In the genomic region with DNA sequence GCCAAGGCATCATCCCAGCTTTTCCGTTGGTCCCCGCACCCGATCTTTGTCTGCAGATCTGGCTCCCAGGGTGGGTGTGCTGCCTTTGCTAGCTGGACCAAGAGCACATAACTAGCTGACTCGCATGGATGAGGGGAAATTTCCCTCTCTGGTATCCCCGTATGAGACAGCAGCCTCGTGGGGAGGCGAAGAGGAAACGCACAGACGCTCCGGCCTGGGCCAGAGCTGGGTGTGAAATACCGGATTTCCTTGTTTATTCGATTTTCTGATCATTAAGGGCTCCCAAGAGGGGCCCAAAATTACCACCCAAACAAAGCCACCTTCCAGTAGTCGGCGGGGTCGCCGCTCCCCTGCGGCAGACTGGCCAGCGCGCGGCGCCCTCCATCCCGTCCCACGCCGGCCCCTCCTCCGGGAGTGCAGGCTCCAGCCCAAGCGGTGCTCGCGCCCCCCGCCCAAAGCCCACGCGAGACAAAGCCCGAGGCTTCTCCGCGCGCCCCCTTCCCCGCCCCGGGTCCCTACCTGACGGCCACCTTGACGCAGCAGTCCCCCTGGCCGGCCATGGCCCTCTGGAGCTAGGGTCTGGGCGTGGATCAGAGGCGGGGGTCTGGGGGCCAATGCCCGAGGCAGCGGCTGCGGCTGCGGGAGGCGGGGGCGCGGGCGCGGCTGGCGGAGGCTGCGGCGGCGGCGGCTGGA, we compare ENCODE assay signal across 8 cellular contexts. TPM values are rescaled to one million over a fixed set of nuclear protein-coding genes. Genes with fewer than 3 reads are reported as not detected.
A peak's percentile ranks its signal among the peaks of the same experiment; 100 is the strongest.
DNase-seq lines count a peak whose midpoint lies in the region; ATAC-seq and TF ChIP-seq lines count a peak whose summit lies in the region.

No MANE protein-coding gene starts in this region.

- H3K14ac ChIP-seq in IMR-90 (replicated peaks; ENCODE audit: low read depth, low read length) = no peak overlapping the region

- TF ChIP-seq RAD21 in IMR-90 (IDR thresholded peaks at IDR 0.05; ENCODE audit: low read length) = no peak

- H3K4me1 Mint-ChIP-seq in glutamatergic neuron (ENCODE audit: low read depth, unreplicated experiment) = peaks cover 16% of the 10 kb centered on the region

- H2BK20ac ChIP-seq in IMR-90 (ENCODE audit: low read depth, low read length) = no peak overlapping the region

- no peak overlapping the region for H2BK15ac ChIP-seq in IMR-90 (ENCODE audit: low read depth, low read length)

- H2AK9ac ChIP-seq in IMR-90 (replicated peaks; ENCODE audit: low read depth, low read length, poor library complexity) = peak overlapping the region; percentile 9

- DNase-seq in COR-L47 (lab: John Stamatoyannopoulos, UW) (peak; percentile 50), IMR-90 (no peak), glutamatergic neuron (peak; percentile 64), retinal pigment epithelial cell (ENCODE audit: low read depth) (no peak)
- peak; percentile 64 to 67 for DNase-seq in activated T-cell treated with anti-CD3 and anti-CD28 coated beads, Interleukin-2, amount 50 U/mL, for 48 hours

- H2BK5ac ChIP-seq in IMR-90 (ENCODE audit: low read depth, low read length, poor library complexity, severe bottlenecking) = no peak overlapping the region

- TF ChIP-seq CTCF in IMR-90 (conservative IDR thresholded peaks at IDR 0.05; ENCODE audit: low read depth, low read length) = no peak
- no peak for TF ChIP-seq CTCF in glutamatergic neuron (IDR thresholded peaks at IDR 0.05; ENCODE audit: partially characterized antibody, unreplicated experiment)
- peak; percentile 15 for TF ChIP-seq CTCF in retinal pigment epithelial cell (conservative IDR thresholded peaks at IDR 0.05; ENCODE audit: low read depth, low read length)

- no peak overlapping the region for H4K8ac ChIP-seq in IMR-90 (ENCODE audit: low read depth in 2 of 2, low read length in 2 of 2)

- peak overlapping the region; percentile 91 for H3K4me3 Mint-ChIP-seq in glutamatergic neuron (ENCODE audit: unreplicated experiment)

- no peak overlapping the region for H3K9ac ChIP-seq in IMR-90 (ENCODE audit: low read depth, low read length)

- peak overlapping the region; percentile 84 for H2AFZ ChIP-seq in IMR-90 (replicated peaks; ENCODE audit: low read length, poor library complexity)

- 4% methylated on average over 21 of the region's 56 CpGs; no CpG with 5 or more reads in 1 of the 2 experiments for WGBS in IMR-90 (ENCODE audit: extremely low coverage in 2 of 2, insufficient read length in 1 of 2), 2 experiments

- H3K27me3 ChIP-seq in IMR-90 (ENCODE audit: control insufficient read depth, insufficient read depth, low read length) = peaks cover 13% of the 10 kb centered on the region

- H3K56ac ChIP-seq in IMR-90 (ENCODE audit: extremely low read depth, insufficient read depth, low read length) = no peak overlapping the region

- H3K79me1 ChIP-seq in IMR-90 (ENCODE audit: low read depth in 1 of 2, low read length in 2 of 2) = no peaks in the 10 kb centered on the region

- dilution Hi-C loops in IMR-90 (cut with HindIII; ENCODE audit: low sequenced_read_pairs, unreplicated experiment) = no loop called here

- no peaks in the 10 kb centered on the region for H3K36me3 ChIP-seq in IMR-90 (ENCODE audit: control insufficient read depth, insufficient read depth, low read length)

- no peak overlapping the region for H4K91ac ChIP-seq in IMR-90 (ENCODE audit: insufficient read depth, low read depth, low read length)

- H3K4me2 ChIP-seq in IMR-90 (ENCODE audit: low read depth, low read length) = peak overlapping the region; percentile 10

- ATAC-seq in IMR-90 (ENCODE audit: low read depth) = no peak
- no peak for ATAC-seq in HG02970 (IDR thresholded peaks at IDR 0.05; ENCODE audit: low FRiP score, unreplicated experiment)
- ATAC-seq in HG02973 (IDR thresholded peaks at IDR 0.05; ENCODE audit: unreplicated experiment) = no peak
- ATAC-seq in HG03378 (IDR thresholded peaks at IDR 0.05; ENCODE audit: unreplicated experiment) = no peak

- H3K9me3 Mint-ChIP-seq in glutamatergic neuron (ENCODE audit: unreplicated experiment) = peaks cover 8% of the 10 kb centered on the region

- H3K4me3 ChIP-seq in IMR-90 (ENCODE audit: insufficient read depth, low read depth, low read length) (peak overlapping the region; percentile 45), retinal pigment epithelial cell (ENCODE audit: low read length) (peak overlapping the region; percentile 54)

- 0 out of 2 replicates have a peak overlapping the region, but pooled peaks have one; percentile 40 for H2AK5ac ChIP-seq in IMR-90 (ENCODE audit: low read depth, low read length)

- no peaks in the 10 kb centered on the region for H3K36me3 Mint-ChIP-seq in glutamatergic neuron (ENCODE audit: unreplicated experiment)

- POLR2A ChIA-PET in IMR-90 (lab: Charles Lee; ENCODE audit: unreplicated experiment) = interaction anchor here (0.7 kb wide), 1 partner anchor 1167 kb away, joined by 6 read pairs; no protein-coding TSS in a partner anchor

- no peaks in the 10 kb centered on the region for H3K9me3 ChIP-seq in IMR-90 (ENCODE audit: control insufficient read depth, insufficient read depth, low read length)

- no peak overlapping the region for H3K27ac ChIP-seq in IMR-90 (ENCODE audit: insufficient read depth, low read length)

- no peak overlapping the region for H3K4ac ChIP-seq in IMR-90 (ENCODE audit: low read depth, low read length)

- intact Hi-C loops in IMR-90 (cut with micrococcal nuclease) = loop anchor here (10.0 kb wide), 1 partner anchor 138 kb away; no protein-coding TSS in a partner anchor

- BruUV-seq in IMR-90 (replicated peaks; lab: Mats Ljungman, UMichigan) = no TSS peak

- H3K27ac Mint-ChIP-seq in glutamatergic neuron (ENCODE audit: unreplicated experiment) = peak overlapping the region; percentile 69

- peaks cover 12% of the 10 kb centered on the region for H3K27me3 Mint-ChIP-seq in glutamatergic neuron (ENCODE audit: unreplicated experiment)

- H3K4me1 ChIP-seq in IMR-90 (ENCODE audit: control insufficient read depth, insufficient read depth, low read length) = peaks cover 5% of the 10 kb centered on the region

- H3K9me1 ChIP-seq in IMR-90 (ENCODE audit: insufficient read depth, low read length) = peaks cover 3% of the 10 kb centered on the region; the same call in 1 of the 2 replicates

- peak overlapping the region; percentile 24; the same call in 1 of the 2 replicates for H3K23ac ChIP-seq in IMR-90 (ENCODE audit: low read depth, low read length)

- no peak overlapping the region for H4K5ac ChIP-seq in IMR-90 (ENCODE audit: low read depth, low read length)

- H4K20me1 ChIP-seq in IMR-90 (ENCODE audit: insufficient read depth, low read length) = no peaks in the 10 kb centered on the region; the same call in 1 of the 2 replicates

- TF ChIP-seq POLR2A in IMR-90 (IDR thresholded peaks at IDR 0.05; ENCODE audit: low read depth, low read length) = no peak

- CTCF ChIA-PET in IMR-90 (lab: Yijun Ruan, JAX) = no interaction called here

- H2BK120ac ChIP-seq in IMR-90 (ENCODE audit: low read depth, low read length) = no peak overlapping the region

- in situ Hi-C loops in IMR-90 (cut with MboI; ENCODE audit: low sequenced_read_pairs) = no loop called here

- H3K18ac ChIP-seq in IMR-90 (ENCODE audit: low read depth, low read length) = no peak overlapping the region

TF ChIP-seq in IMR-90, 13 proteins besides CTCF, POLR2A, EP300 and RAD21:
- TF ChIP-seq MAFK (IDR thresholded peaks at IDR 0.05; ENCODE audit: low read depth, low read length) = no peak
- TF ChIP-seq, protein P1, sequence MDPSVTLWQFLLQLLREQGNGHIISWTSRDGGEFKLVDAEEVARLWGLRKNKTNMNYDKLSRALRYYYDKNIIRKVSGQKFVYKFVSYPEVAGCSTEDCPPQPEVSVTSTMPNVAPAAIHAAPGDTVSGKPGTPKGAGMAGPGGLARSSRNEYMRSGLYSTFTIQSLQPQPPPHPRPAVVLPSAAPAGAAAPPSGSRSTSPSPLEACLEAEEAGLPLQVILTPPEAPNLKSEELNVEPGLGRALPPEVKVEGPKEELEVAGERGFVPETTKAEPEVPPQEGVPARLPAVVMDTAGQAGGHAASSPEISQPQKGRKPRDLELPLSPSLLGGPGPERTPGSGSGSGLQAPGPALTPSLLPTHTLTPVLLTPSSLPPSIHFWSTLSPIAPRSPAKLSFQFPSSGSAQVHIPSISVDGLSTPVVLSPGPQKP (IDR thresholded peaks at IDR 0.05; ENCODE audit: borderline replicate concordance, low read depth, low read length) = no peak

RNA-seq across cellular contexts. Expression of gene KIF21B, which starts 0.5 kb away (rescaled TPM):
- 0.36 and 0.56 TPM in 2 replicates for total RNA-seq in IMR-90 (2012; rRNA removed)
- 0.55 and 0.60 TPM in 2 replicates for polyA plus RNA-seq in IMR-90 (2012; rRNA removed)
- polyA plus RNA-seq in IMR-90 (2012; cell fraction: cytosol; rRNA removed) = 0.35 and 0.40 TPM in 2 replicates
- polyA plus RNA-seq in IMR-90 (2012; cell fraction: nucleus; rRNA removed; ENCODE audit: low replicate concordance) = 1.3 and 2.3 TPM in 2 replicates
- total RNA-seq in glutamatergic neuron (ENCODE audit: unreplicated experiment) = 51.1 TPM

Comparison
In these comparisons a context has a peak if more than half of its experiments do, and no peak if none do; other contexts are left out.
1. DNase-seq: peak in COR-L47 (single experiment), activated T-cell treated with anti-CD3 and anti-CD28 coated beads, Interleukin-2, amount 50 U/mL, for 48 hours (2 of 2) and glutamatergic neuron (single experiment); none in IMR-90 (single experiment) and retinal pigment epithelial cell (single experiment).
2. RNA of gene KIF21B, which starts 0.5 kb away (total RNA-seq): 51.1 TPM in glutamatergic neuron (single experiment); 0.36 to 0.56 TPM in IMR-90; every median in the first group is over 10 times any median in the second.